ENCODE assay signal across 8 cellular contexts in genomic region chr20:49541733-49542513, GRCh38. TPM values are rescaled to one million over a fixed set of nuclear protein-coding genes. Genes with fewer than 3 reads are reported as not detected.
DNase-seq lines count a peak whose midpoint lies in the region; ATAC-seq, FAIRE-seq and TF ChIP-seq lines count a peak whose summit lies in the region.

No MANE protein-coding gene starts in this region.

- H3K79me2 ChIP-seq in HepG2 (ENCODE audit: insufficient read depth, low read length), result no peaks in the 10 kb centered on the region

- no peak overlapping the region for H3K9ac ChIP-seq in HepG2 (ENCODE audit: insufficient read depth, low read depth, low read length)

- H3K9me3 Mint-ChIP-seq in chondrocyte (ENCODE audit: low read depth), result peaks cover 7% of the 10 kb centered on the region

- H3K4me3 ChIP-seq in AG04450 (ENCODE audit: low read depth, low read length) (no peak overlapping the region), HepG2 (replicated peaks in 1 of 3; ENCODE audit: insufficient read depth in 1 of 3, low read depth in 2 of 3, low read length in 3 of 3) (no peak overlapping the region)

- peaks cover 3% of the 10 kb centered on the region for H3K4me1 Mint-ChIP-seq in chondrocyte (ENCODE audit: low read depth)

- H2AFZ ChIP-seq in HepG2 (ENCODE audit: low read length), result no peak overlapping the region

- H3K36me3 Mint-ChIP-seq in chondrocyte (ENCODE audit: low read depth), result peaks cover 64% of the 10 kb centered on the region

- peak overlapping the region; percentile 58 for H3K27ac Mint-ChIP-seq in chondrocyte (ENCODE audit: unreplicated experiment)

- DNase-seq in AG04450 (ENCODE audit: low read depth, low spot score) (peak; percentile 39), H54 (ENCODE audit: insufficient read length, low spot score) (peak; percentile 45), NCI-H446 (lab: John Stamatoyannopoulos, UW) (peak; percentile 77 to 86), chondrocyte (ENCODE audit: low spot score) (no peak), HepG2 (ENCODE audit: low spot score) (peak; percentile 90)
- DNase-seq in stimulated activated CD8-positive, alpha-beta memory T cell treated with anti-CD3 and anti-CD28 coated beads, Interleukin-12 subunit alpha, Interleukin-12 subunit beta, amount 100 ng/mL, for 1 hour (ENCODE audit: low read depth), result peak; percentile 25

- peak; percentile 60 to 67 for ATAC-seq in activated CD4-positive, CD25-positive, alpha-beta regulatory T cell treated with anti-CD3 and anti-CD28 coated beads, Interleukin-2, amount 50 U/mL, for 24 hours
- ATAC-seq in HepG2 (peak; percentile 78), GM18502 (IDR thresholded peaks at IDR 0.05; ENCODE audit: poor library complexity, unreplicated experiment) (no peak)

- H3K9me3 ChIP-seq in AG04450 (ENCODE audit: control insufficient read depth, insufficient read depth, low read length) (peaks cover 18% of the 10 kb centered on the region), HepG2 (ENCODE audit: low read length) (peaks cover 15% of the 10 kb centered on the region)

- no TSS peak for BruUV-seq in HepG2 (replicated peaks; lab: Mats Ljungman, UMichigan)

- intact Hi-C loops in HepG2 (cut with micrococcal nuclease; ENCODE audit: unreplicated experiment), result loop anchor here (1.0 to 2.0 kb wide), 4 partner anchors 61 to 347 kb away; no protein-coding TSS in a partner anchor

- no peak overlapping the region for H3K4me3 Mint-ChIP-seq in chondrocyte (ENCODE audit: unreplicated experiment)

- FAIRE-seq in H54 (lab: Jason Lieb, UNC), result no peak
- peak; percentile 87 for FAIRE-seq in HepG2 (lab: Jason Lieb, UNC)

- no peaks in the 10 kb centered on the region for H3K36me3 ChIP-seq in HepG2 (replicated peaks in 1 of 2; ENCODE audit: control insufficient read depth in 1 of 2, insufficient read depth in 2 of 2, low read length in 2 of 2)

- H3K27me3 ChIP-seq in AG04450 (ENCODE audit: control insufficient read depth, insufficient read depth, low read length) (peaks cover 5% of the 10 kb centered on the region), HepG2 (ENCODE audit: control insufficient read depth in 1 of 2, insufficient read depth in 2 of 2, low read length in 2 of 2) (peaks cover 5 to 19% of the 10 kb centered on the region in 2 experiments; a peak in 3 of 5 replicates)

- H4K20me1 ChIP-seq in HepG2 (ENCODE audit: insufficient read depth, low read length), result no peaks in the 10 kb centered on the region

- CTCF ChIA-PET in AG04450 (lab: Charles Lee) (interaction anchor here (0.5 to 10.8 kb wide), 34 partner anchors 11 to 529 kb away, joined by 3 to 258 read pairs (median 5); no protein-coding TSS in a partner anchor), HepG2 (lab: Yijun Ruan, JAX; ENCODE audit: low intra/inter-chr PET ratio, low total read pairs) (interaction anchor here (1.1 to 6.3 kb wide), 8 partner anchors 58 to 387 kb away, joined by 3 to 282 read pairs (median 12); no protein-coding TSS in a partner anchor)

- peak; percentile 97 for TF ChIP-seq RAD21 in HepG2 (CRISPR knock-in tag; IDR thresholded peaks at IDR 0.05)

- TF ChIP-seq EP300 in HepG2 (IDR thresholded peaks at IDR 0.05; ENCODE audit: low read depth in 2 of 2, low read length in 2 of 2), result 0 out of 4 replicates have a peak, but pooled peaks of 1 of the 2 experiments have one; percentile 8
- TF ChIP-seq EP300 in HepG2 (CRISPR knock-in tag; IDR thresholded peaks at IDR 0.05; ENCODE audit: borderline replicate concordance), result no peak

- POLR2A ChIA-PET in AG04450 (lab: Yijun Ruan, JAX) (interaction anchor here (1.0 kb wide), 1 partner anchor 69 kb away, joined by 5 read pairs; no protein-coding TSS in a partner anchor), HepG2 (lab: Yijun Ruan, JAX) (interaction anchor here (1.0 to 1.6 kb wide), 7 partner anchors 38 to 70 kb away, joined by 3 to 13 read pairs (median 5); no protein-coding TSS in a partner anchor)

- H3K27me3 Mint-ChIP-seq in chondrocyte (ENCODE audit: low read depth), result no peaks in the 10 kb centered on the region

- TF ChIP-seq CTCF in AG04450 (IDR thresholded peaks at IDR 0.05; ENCODE audit: low read depth, low read length) (peak; percentile 75), chondrocyte (IDR thresholded peaks at IDR 0.05) (peak; percentile 97), HepG2 (CRISPR knock-in tag; IDR thresholded peaks at IDR 0.05) (peak; percentile 99)

- H3K4me1 ChIP-seq in HepG2 (ENCODE audit: insufficient read depth, low read length), result peaks cover 13% of the 10 kb centered on the region

- in situ Hi-C loops in HepG2 (cut with HindIII; ENCODE audit: extremely low pct_ligation_motif_present, low pct_unique_long_range_greater_than_20kb), result loop anchor here (5.0 kb wide), 2 partner anchors 65 to 305 kb away; no protein-coding TSS in a partner anchor

- peak overlapping the region; percentile 6; the same call in 1 of the 2 replicates for H3K4me2 ChIP-seq in HepG2 (ENCODE audit: low read depth, low read length)

- WGBS in HepG2 (ENCODE audit: low lambda C conversion rate), result 32% methylated on average over 18 of the region's 18 CpGs

- TF ChIP-seq POLR2A in H54 (IDR thresholded peaks at IDR 0.05; ENCODE audit: low read depth, low read length) (no peak), HepG2 (IDR thresholded peaks at IDR 0.05; ENCODE audit: insufficient read depth in 1 of 2, low read depth in 2 of 2, low read length in 2 of 2) (no peak)

- H3K27ac ChIP-seq in AG04450 (ENCODE audit: low read depth, low read length) (no peak overlapping the region), HepG2 (ENCODE audit: extremely low read length, insufficient read depth, low read length) (no peak overlapping the region)

TF ChIP-seq in HepG2, 621 proteins besides CTCF, POLR2A, EP300 and RAD21 (continues in another document):
- peak; percentile 63; the same call in 1 of the 2 replicates for TF ChIP-seq ERF (CRISPR knock-in tag; IDR thresholded peaks at IDR 0.05)
- TF ChIP-seq ZNF552 (CRISPR knock-in tag; IDR thresholded peaks at IDR 0.05; ENCODE audit: borderline replicate concordance), result no peak
- peak; percentile 57; the same call in 1 of the 2 replicates for TF ChIP-seq MED1 (CRISPR knock-in tag; IDR thresholded peaks at IDR 0.05)
- peak; percentile 30; the same call in 1 of the 2 replicates for TF ChIP-seq RCOR2 (CRISPR knock-in tag; IDR thresholded peaks at IDR 0.05)
- TF ChIP-seq KLF16 (CRISPR knock-in tag; IDR thresholded peaks at IDR 0.05), result peak in 1 of 2 experiments; percentile 76; a peak in 1 of 4 replicates

RNA-seq across cellular contexts. Expression of gene PTGIS, which starts 26.0 kb away (rescaled TPM):
- polyA plus RNA-seq in AG04450 (2011; rRNA removed), result 8.1 TPM in 2 replicates
- 14.1 and 19.3 TPM in 2 replicates for polyA minus RNA-seq in AG04450 (2011; rRNA and poly(A)+ RNA removed)
- 88.7 to 165 TPM (median 91.5 TPM) in 3 replicates for total RNA-seq in chondrocyte
- total RNA-seq in HepG2 (2016; rRNA removed; fragmentation: Illumina TruSeq; extraction: Trizol), result not detected in 2 replicates
- not detected in 2 replicates for total RNA-seq in HepG2 (2016; cell fraction: cytosol; rRNA removed; fragmentation: Illumina TruSeq; extraction: Trizol; ENCODE audit: low read depth)
- not detected in 2 replicates for total RNA-seq in HepG2 (2016; cell fraction: insoluble cytoplasmic fraction; rRNA removed; fragmentation: Illumina TruSeq; extraction: Trizol)
- total RNA-seq in HepG2 (2016; cell fraction: membrane; rRNA removed; fragmentation: Illumina TruSeq; extraction: Trizol), result not detected in 2 replicates
- not detected in 2 replicates for total RNA-seq in HepG2 (2016; cell fraction: nucleus; rRNA removed; fragmentation: Illumina TruSeq; extraction: Trizol)
- not detected in 2 replicates for polyA plus RNA-seq in HepG2 (2011; rRNA removed)
- not detected in 2 replicates for polyA plus RNA-seq in HepG2 (2011; cell fraction: cytosol; rRNA removed)
- polyA plus RNA-seq in HepG2 (2011; cell fraction: nucleus; rRNA removed), result not detected in 2 replicates
- polyA plus RNA-seq in HepG2 (2012), result not detected in 2 replicates
- not detected in 2 replicates for polyA plus RNA-seq in HepG2 (2016; cell fraction: cytosol; fragmentation: Illumina TruSeq; extraction: Trizol; ENCODE audit: low read depth)
- not detected in 2 replicates for polyA plus RNA-seq in HepG2 (2016; cell fraction: insoluble cytoplasmic fraction; fragmentation: Illumina TruSeq; extraction: Trizol; ENCODE audit: low read depth)
- polyA plus RNA-seq in HepG2 (2016; cell fraction: membrane; fragmentation: Illumina TruSeq; extraction: Trizol; ENCODE audit: low read depth), result not detected in 2 replicates
- polyA plus RNA-seq in HepG2 (2016; cell fraction: nucleus; fragmentation: Illumina TruSeq; extraction: Trizol; ENCODE audit: insufficient read depth, low read depth), result not detected in 2 replicates
- polyA minus RNA-seq in HepG2 (2011; rRNA and poly(A)+ RNA removed; ENCODE audit: low replicate concordance), result not detected in 2 replicates
- polyA minus RNA-seq in HepG2 (2011; cell fraction: cytosol; rRNA and poly(A)+ RNA removed), result not detected in 2 replicates
- polyA minus RNA-seq in HepG2 (2011; cell fraction: nucleus; rRNA and poly(A)+ RNA removed), result not detected in 2 replicates

RNA-seq across cellular contexts. Expression of gene KCNB1, which starts 59.5 kb away (rescaled TPM):
- 0.04 and 0.06 TPM in 2 replicates for polyA plus RNA-seq in AG04450 (2011; rRNA removed)
- 0.09 and 0.18 TPM in 2 replicates for polyA minus RNA-seq in AG04450 (2011; rRNA and poly(A)+ RNA removed)
- total RNA-seq in chondrocyte, result 1.2 to 17.8 TPM (median 1.3 TPM) in 3 replicates
- total RNA-seq in HepG2 (2016; rRNA removed; fragmentation: Illumina TruSeq; extraction: Trizol), result 0.02 TPM in 1 of 2 replicates, not detected in the other
- not detected in 2 replicates for total RNA-seq in HepG2 (2016; cell fraction: cytosol; rRNA removed; fragmentation: Illumina TruSeq; extraction: Trizol; ENCODE audit: low read depth)
- total RNA-seq in HepG2 (2016; cell fraction: insoluble cytoplasmic fraction; rRNA removed; fragmentation: Illumina TruSeq; extraction: Trizol), result 0.04 TPM in 1 of 2 replicates, not detected in the other
- total RNA-seq in HepG2 (2016; cell fraction: membrane; rRNA removed; fragmentation: Illumina TruSeq; extraction: Trizol), result not detected in 2 replicates
- 0.09 TPM in 1 of 2 replicates, not detected in the other for total RNA-seq in HepG2 (2016; cell fraction: nucleus; rRNA removed; fragmentation: Illumina TruSeq; extraction: Trizol)
- polyA plus RNA-seq in HepG2 (2011; rRNA removed), result 0.01 TPM in 1 of 2 replicates, not detected in the other
- polyA plus RNA-seq in HepG2 (2011; cell fraction: cytosol; rRNA removed), result 0.03 TPM in 1 of 2 replicates, not detected in the other
- polyA plus RNA-seq in HepG2 (2011; cell fraction: nucleus; rRNA removed), result not detected in 2 replicates
- polyA plus RNA-seq in HepG2 (2012), result 0.05 and 0.09 TPM in 2 replicates
- not detected in 2 replicates for polyA plus RNA-seq in HepG2 (2016; cell fraction: cytosol; fragmentation: Illumina TruSeq; extraction: Trizol; ENCODE audit: low read depth)
- polyA plus RNA-seq in HepG2 (2016; cell fraction: insoluble cytoplasmic fraction; fragmentation: Illumina TruSeq; extraction: Trizol; ENCODE audit: low read depth), result not detected in 2 replicates
- not detected in 2 replicates for polyA plus RNA-seq in HepG2 (2016; cell fraction: membrane; fragmentation: Illumina TruSeq; extraction: Trizol; ENCODE audit: low read depth)
- polyA plus RNA-seq in HepG2 (2016; cell fraction: nucleus; fragmentation: Illumina TruSeq; extraction: Trizol; ENCODE audit: insufficient read depth, low read depth), result not detected in 2 replicates
- 0.16 TPM in 1 of 2 replicates, not detected in the other for polyA minus RNA-seq in HepG2 (2011; rRNA and poly(A)+ RNA removed; ENCODE audit: low replicate concordance)
- polyA minus RNA-seq in HepG2 (2011; cell fraction: cytosol; rRNA and poly(A)+ RNA removed), result not detected in 2 replicates
- polyA minus RNA-seq in HepG2 (2011; cell fraction: nucleus; rRNA and poly(A)+ RNA removed), result under 0.01 TPM in 1 of 2 replicates, not detected in the other

Comparison
In these comparisons a context has a peak if more than half of its experiments do, and no peak if none do; other contexts are left out.
1. RNA of gene PTGIS, which starts 26.0 kb away (total RNA-seq): 88.7 to 165 TPM in chondrocyte; not detected in HepG2; every median in the first group is over 10 times any median in the second.
2. Peak in every context shown above with its lines, with median percentiles within 50 percentile points of each other: CTCF ChIP-seq.